ENCODE assay signal across 6 cellular contexts in the genomic region with DNA sequence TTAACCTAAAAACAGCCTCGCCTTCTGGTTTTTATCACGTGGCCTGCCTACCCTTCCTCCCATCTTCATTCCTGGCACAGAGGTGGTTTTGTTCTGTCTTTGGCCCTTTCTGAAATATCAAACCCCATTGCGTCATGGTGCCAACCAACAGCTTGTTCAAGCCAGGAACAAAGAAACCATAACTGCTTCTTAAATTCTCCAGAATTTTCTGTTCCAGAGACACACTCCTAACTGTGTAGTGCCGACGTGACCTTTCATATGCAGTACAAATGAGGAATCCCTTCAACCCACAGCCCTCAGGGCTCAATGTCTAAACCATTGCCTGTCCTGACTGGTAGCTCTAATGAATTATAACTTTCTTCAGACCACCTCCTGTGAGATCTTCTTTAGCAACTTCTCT.
"Had no signal": no experiment of that assay in that cellular context is flagged by ENCODE, and none has a peak within 500 bp of the region (broad histone marks: within the 10 kb centered on the region; RNA-seq: fewer than 3 reads in every experiment).

No MANE protein-coding gene starts in this region.

- H3K4me2 ChIP-seq: GM23338 had no signal

- H3K4me3 Mint-ChIP-seq: GM23338, H9 had no signal

- H3K4me1 Mint-ChIP-seq: GM23338, H9 had no signal

- H2AFZ ChIP-seq: GM23338 had no signal

- H3K4me3 ChIP-seq: GM23338, K562 had no signal

- H3K27ac Mint-ChIP-seq: GM23338, H9 had no signal

- H3K27ac ChIP-seq: HL-60 had no signal

- DNase-seq: H9, HCEC 1CT, KG1 had no signal

- H3K9me3 Mint-ChIP-seq: GM23338 had no signal
